ENCODE assay signal across 8 cellular contexts in genomic region chr1:1231400-1232223, GRCh38. TPM values are rescaled to one million over a fixed set of nuclear protein-coding genes. Genes with fewer than 3 reads are reported as not detected.
DNase-seq lines count a peak whose midpoint lies in the region; ATAC-seq and TF ChIP-seq lines count a peak whose summit lies in the region.

SDF4 (minus strand) TSS chr1:1232001; CDS start chr1:1228772, 3,229 bp downstream.

- H3K27me3 ChIP-seq in iPS-18a (ENCODE audit: control insufficient read depth, insufficient read depth, low read length) (no peaks in the 10 kb centered on the region), skeletal muscle satellite cell (ENCODE audit: control insufficient read depth, insufficient read depth, low read length) (no peaks in the 10 kb centered on the region)

- H3K4me2 ChIP-seq in skeletal muscle satellite cell (ENCODE audit: low read length): peak within 1 kb of the TSS; percentile 92

- ATAC-seq in GM18907 (IDR thresholded peaks at IDR 0.05; ENCODE audit: unreplicated experiment): peak; percentile 84
- ATAC-seq in HG03139 (IDR thresholded peaks at IDR 0.05; ENCODE audit: unreplicated experiment): peak; percentile 85

- peaks cover 4% of the 10 kb centered on the region for H3K4me1 ChIP-seq in iPS-18a (ENCODE audit: control insufficient read depth, low read depth, low read length)
- peaks cover 24% of the 10 kb centered on the region for H3K4me1 ChIP-seq in skeletal muscle satellite cell (ENCODE audit: control insufficient read depth, insufficient read depth, low read length)

- peak; percentile 45 for DNase-seq in AG04449 (ENCODE audit: low read depth, low spot score)
- DNase-seq in NCI-H2196 treated with DMSO at 0.1 percent for 48 hours (lab: John Stamatoyannopoulos, UW; ENCODE audit: unreplicated experiment): peak; percentile 86
- DNase-seq in T47D (ENCODE audit: low read depth in 1 of 2, low spot score in 1 of 2): peak; percentile 95 to 98

- H3K36me3 ChIP-seq in iPS-18a (ENCODE audit: control insufficient read depth, low read depth, low read length): peaks cover 15% of the 10 kb centered on the region
- peaks cover 37% of the 10 kb centered on the region for H3K36me3 ChIP-seq in skeletal muscle satellite cell (ENCODE audit: insufficient read depth, low read length)

- TF ChIP-seq CTCF in AG04449 (IDR thresholded peaks at IDR 0.05; ENCODE audit: insufficient read depth, low read length, missing control alignments): no peak
- no peak for TF ChIP-seq CTCF in VCaP (conservative IDR thresholded peaks at IDR 0.05)

- peak within 1 kb of the TSS; percentile 97 for H3K27ac ChIP-seq in VCaP
- peak within 1 kb of the TSS; percentile 40 for H3K27ac ChIP-seq in iPS-18a (ENCODE audit: low read length)

- CTCF ChIA-PET in AG04449 (lab: Yijun Ruan, JAX): interaction anchor here (0.6 to 4.5 kb wide), 8 partner anchors 9 to 217 kb away, joined by 3 to 59 read pairs (median 4); no protein-coding TSS in a partner anchor

- POLR2A ChIA-PET in AG04449 (lab: Yijun Ruan, JAX): interaction anchor here (0.6 to 2.0 kb wide), 4 partner anchors 9 to 74 kb away, joined by 3 to 8 read pairs (median 3); no protein-coding TSS in a partner anchor

- peak within 1 kb of the TSS; percentile 77 for H3K4me3 ChIP-seq in AG04449 (ENCODE audit: low read depth, low read length)
- H3K4me3 ChIP-seq in iPS-18a (ENCODE audit: low read length): peak within 1 kb of the TSS; percentile 65
- peak within 1 kb of the TSS; percentile 79 for H3K4me3 ChIP-seq in skeletal muscle satellite cell (ENCODE audit: low read length)

- H3K9ac ChIP-seq in iPS-18a (ENCODE audit: low read length) (peak within 1 kb of the TSS; percentile 69), skeletal muscle satellite cell (ENCODE audit: low read depth, low read length) (peak within 1 kb of the TSS; percentile 97)

- H3K9me3 ChIP-seq in iPS-18a (ENCODE audit: control insufficient read depth, low read depth, low read length): no peaks in the 10 kb centered on the region
- no peaks in the 10 kb centered on the region for H3K9me3 ChIP-seq in skeletal muscle satellite cell (replicated peaks; ENCODE audit: low read length)

- in situ Hi-C loops in T47D (cut with HindIII; ENCODE audit: low pct_unique_long_range_greater_than_20kb, low sequenced_read_pairs): no loop called here

RNA-seq across cellular contexts. Expression of gene SDF4, which starts in this region (rescaled TPM):
- 92.8 and 101 TPM in 2 replicates for total RNA-seq in skeletal muscle satellite cell (2012; rRNA removed)

Comparison
In these comparisons a context has a peak if more than half of its experiments do, and no peak if none do; other contexts are left out.
1. Peak in every context shown above with its lines: DNase-seq, ATAC-seq, H3K4me3 ChIP-seq and H3K27ac ChIP-seq.
2. DNase-seq: peak in every context shown above with its lines; median percentile 96 in T47D; 86 in NCI-H2196 treated with DMSO at 0.1 percent for 48 hours; 45 in AG04449.